In genomic region chr20:15875446-15875845, GRCh38 we compare ENCODE assay signal across 18 cellular contexts.
DNase-seq lines count a peak whose midpoint lies in the region; ATAC-seq, FAIRE-seq and TF ChIP-seq lines count a peak whose summit lies in the region.
"Had no signal": no experiment of that assay in that cellular context is flagged by ENCODE, and none has a peak within 500 bp of the region (broad histone marks: within the 10 kb centered on the region; RNA-seq: fewer than 3 reads in every experiment).

No MANE protein-coding gene starts in this region.

- CTCF ChIA-PET in activated B cell treated with CpG ODN at 0.5 μM for 24 hours (lab: Charles Lee): no interaction called here

- TF ChIP-seq CTCF in activated B cell treated with CpG ODN at 0.5 μM for 24 hours (IDR thresholded peaks at IDR 0.05) (no peak), D721Med (IDR thresholded peaks at IDR 0.05; ENCODE audit: insufficient read depth, missing control alignments) (no peak)

- no peak for FAIRE-seq in D721Med (lab: Jason Lieb, UNC)

- peak overlapping the region; percentile 65 for H3K27ac Mint-ChIP-seq in activated B cell treated with CpG ODN at 0.5 μM for 24 hours
- H3K27ac Mint-ChIP-seq: activated CD4-positive, alpha-beta T cell treated with anti-CD3 and anti-CD28 coated beads for 36 hours; activated naive CD4-positive, alpha-beta T cell treated with anti-CD3 and anti-CD28 coated beads, Interleukin-2, amount 50 U/mL, for 24 hours; GM23338; type B pancreatic cell had no signal

- H3K27me3 Mint-ChIP-seq in activated B cell treated with CpG ODN at 0.5 μM for 24 hours: no peaks in the 10 kb centered on the region
- H3K27me3 Mint-ChIP-seq: activated CD4-positive, alpha-beta T cell treated with anti-CD3 and anti-CD28 coated beads for 36 hours; activated naive CD4-positive, alpha-beta T cell treated with anti-CD3 and anti-CD28 coated beads, Interleukin-2, amount 50 U/mL, for 24 hours; type B pancreatic cell had no signal

- peak overlapping the region; percentile 19 for H2AFZ ChIP-seq in neuron (ENCODE audit: low read depth, low read length)
- H2AFZ ChIP-seq: GM23338 had no signal

- H3K4me1 ChIP-seq in neuron (ENCODE audit: insufficient read depth, low read length): peaks cover 11% of the 10 kb centered on the region

- no peaks in the 10 kb centered on the region for H3K9me3 Mint-ChIP-seq in activated B cell treated with CpG ODN at 0.5 μM for 24 hours
- H3K9me3 Mint-ChIP-seq: type B pancreatic cell had no signal

- no peaks in the 10 kb centered on the region for H3K36me3 ChIP-seq in neuron (ENCODE audit: insufficient read depth, low read length)
- H3K36me3 ChIP-seq: neutrophil had no signal

- H3K4me1 Mint-ChIP-seq in activated B cell treated with CpG ODN at 0.5 μM for 24 hours: peaks cover 37% of the 10 kb centered on the region
- H3K4me1 Mint-ChIP-seq: activated CD4-positive, alpha-beta T cell treated with anti-CD3 and anti-CD28 coated beads for 36 hours; activated naive CD4-positive, alpha-beta T cell treated with anti-CD3 and anti-CD28 coated beads, Interleukin-2, amount 50 U/mL, for 24 hours; GM23338 had no signal

- ATAC-seq in activated B cell treated with CpG ODN at 0.5 μM for 24 hours (ENCODE audit: low read depth) (peak; percentile 89), HG03175 (IDR thresholded peaks at IDR 0.05; ENCODE audit: unreplicated experiment) (no peak)
- ATAC-seq: activated CD4-positive, alpha-beta T cell treated with anti-CD3 and anti-CD28 coated beads for 36 hours; GM23338 had no signal

- no peaks in the 10 kb centered on the region for H3K27me3 ChIP-seq in neuron (ENCODE audit: insufficient read depth, low read length)
- H3K27me3 ChIP-seq: neutrophil had no signal

- peak overlapping the region; percentile 62 for H3K4me3 Mint-ChIP-seq in activated B cell treated with CpG ODN at 0.5 μM for 24 hours
- H3K4me3 Mint-ChIP-seq: activated CD4-positive, alpha-beta T cell treated with anti-CD3 and anti-CD28 coated beads for 36 hours; activated naive CD4-positive, alpha-beta T cell treated with anti-CD3 and anti-CD28 coated beads, Interleukin-2, amount 50 U/mL, for 24 hours; GM23338; type B pancreatic cell had no signal

- H3K4me3 ChIP-seq in neuron (ENCODE audit: low read length): no peak overlapping the region
- H3K4me3 ChIP-seq: GM23338 had no signal

- POLR2A ChIA-PET in activated B cell treated with CpG ODN at 0.5 μM for 24 hours (lab: Charles Lee): no interaction called here

- DNase-seq in DMS153 (lab: John Stamatoyannopoulos, UW): peak; percentile 74
- peak; percentile 49 for DNase-seq in NCI-H1694 (lab: John Stamatoyannopoulos, UW)
- DNase-seq in activated B cell treated with CpG ODN at 0.5 μM for 24 hours: no peak
- DNase-seq in D721Med (ENCODE audit: insufficient read length, low spot score): no peak
- DNase-seq in T-helper 2 cell: no peak
- DNase-seq in iPS-NIHi7 (ENCODE audit: extremely low spot score): no peak
- DNase-seq: activated CD4-positive, alpha-beta T cell treated with anti-CD3 and anti-CD28 coated beads for 36 hours; AML-193; DND-41; MM.1S; NK-92 treated with Interleukin-12 subunit alpha and Interleukin-12 subunit beta, amount 100 ng/mL, for 24 hours; stimulated activated CD4-positive, alpha-beta T cell treated with anti-CD3 and anti-CD28 coated beads, Interleukin-4, amount 100 ng/mL, for 4 hours had no signal

- peaks cover under 1% of the 10 kb centered on the region for H3K9me3 ChIP-seq in neuron (ENCODE audit: low read length)
- H3K9me3 ChIP-seq: neutrophil had no signal

- intact Hi-C loops in activated B cell treated with CpG ODN at 0.5 μM for 24 hours (cut with micrococcal nuclease): loop anchor here (5.0 kb wide), 1 partner anchor 47 kb away; no protein-coding TSS in a partner anchor

- H3K36me3 Mint-ChIP-seq in activated B cell treated with CpG ODN at 0.5 μM for 24 hours (ENCODE audit: low read depth): no peaks in the 10 kb centered on the region
- H3K36me3 Mint-ChIP-seq: activated naive CD4-positive, alpha-beta T cell treated with anti-CD3 and anti-CD28 coated beads, Interleukin-2, amount 50 U/mL, for 24 hours had no signal

Comparison
In these comparisons a context has a peak if more than half of its experiments do, and no peak if none do; other contexts are left out.
1. DNase-seq: peak in DMS153 (single experiment) and NCI-H1694 (single experiment); none in activated B cell treated with CpG ODN at 0.5 μM for 24 hours (single experiment), D721Med (single experiment), T-helper 2 cell (0 of 5) and iPS-NIHi7 (single experiment).